In the genomic region with DNA sequence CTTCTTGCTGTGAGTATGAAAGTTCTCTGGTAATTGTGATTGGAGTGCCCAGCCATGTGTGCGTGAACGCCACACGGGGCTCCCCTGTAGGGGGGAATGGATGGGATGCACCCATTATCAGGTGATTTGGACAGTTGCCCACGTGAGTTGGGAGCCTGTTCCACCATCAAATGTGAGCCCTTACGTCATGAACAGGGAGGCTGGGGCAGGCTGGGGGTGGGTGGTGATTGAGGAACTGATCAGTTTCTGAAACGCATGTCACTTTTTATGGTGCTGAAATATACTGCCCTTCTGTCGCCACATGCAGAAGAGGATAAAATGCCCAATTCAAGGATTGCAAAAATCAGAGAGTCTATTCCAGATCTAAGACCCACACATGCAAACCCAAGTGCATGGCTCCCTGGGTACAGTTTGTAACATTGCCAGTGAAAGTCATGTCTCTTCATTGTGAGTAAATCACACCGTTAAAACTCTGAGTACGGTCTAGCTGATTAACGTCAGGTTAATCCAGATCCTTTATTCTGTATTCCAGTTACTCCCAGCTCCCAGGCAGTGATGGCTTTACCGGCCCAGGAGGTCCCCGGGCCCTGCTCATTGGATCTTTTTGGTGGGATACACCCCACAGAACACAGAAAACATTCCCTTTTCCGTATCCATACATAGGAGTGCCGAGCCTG, we compare ENCODE assay signal across 11 cellular contexts.
DNase-seq lines count a peak whose midpoint lies in the region; ATAC-seq and TF ChIP-seq lines count a peak whose summit lies in the region.
"Had no signal": no experiment of that assay in that cellular context is flagged by ENCODE, and none has a peak within 500 bp of the region (broad histone marks: within the 10 kb centered on the region; RNA-seq: fewer than 3 reads in every experiment).

No MANE protein-coding gene starts in this region.

- no peak overlapping the region for H3K27ac Mint-ChIP-seq in WTC11
- H3K27ac Mint-ChIP-seq: activated T-cell treated with anti-CD3 and anti-CD28 coated beads, Interleukin-2, amount 50 U/mL, for 24 hours had no signal

- DNase-seq in AML-193 (lab: John Stamatoyannopoulos, UW) (peak; percentile 10 to 21), GM19238 (ENCODE audit: insufficient read length, low spot score) (peak; percentile 37), adrenal gland (peak in 6 of 7 donors; percentile 22 to 65 (median 34)), WTC11 (ENCODE audit: low spot score) (no peak), SHP77 (lab: John Stamatoyannopoulos, UW) (no peak), NCI-H187 (lab: John Stamatoyannopoulos, UW) (no peak), GOT3 (lab: John Stamatoyannopoulos, UW) (no peak)
- DNase-seq: activated T-cell treated with anti-CD3 and anti-CD28 coated beads, Interleukin-2, amount 50 U/mL, for 24 hours; erythroblast had no signal

- H3K4me3 ChIP-seq in adrenal gland, result no peak overlapping the region

- no peak for TF ChIP-seq CTCF in adrenal gland (IDR thresholded peaks at IDR 0.05)
- no peak for TF ChIP-seq CTCF in WTC11 (IDR thresholded peaks at IDR 0.05)

- no peaks in the 10 kb centered on the region for H3K9me3 ChIP-seq in adrenal gland (replicated peaks in 1 of 3)

- H3K27me3 Mint-ChIP-seq in WTC11 (ENCODE audit: low read depth), result no peaks in the 10 kb centered on the region

- no peaks in the 10 kb centered on the region; the same call in 1 of the 2 replicates for H3K9me3 Mint-ChIP-seq in WTC11
- H3K9me3 Mint-ChIP-seq: activated T-cell treated with anti-CD3 and anti-CD28 coated beads, Interleukin-2, amount 50 U/mL, for 24 hours had no signal

- no peaks in the 10 kb centered on the region for H3K27me3 ChIP-seq in adrenal gland

- peak; percentile 41 for ATAC-seq in HG02973 (IDR thresholded peaks at IDR 0.05; ENCODE audit: unreplicated experiment)
- ATAC-seq in WTC11, result no peak
- ATAC-seq: Panc1 had no signal

- CTCF ChIA-PET in WTC11 (lab: Charles Lee), result no interaction called here

- no peak for TF ChIP-seq POLR2A in adrenal gland (IDR thresholded peaks at IDR 0.05)

- peak overlapping the region in 3 of 5 donors; percentile 21 to 74 (median 59) for H3K27ac ChIP-seq in adrenal gland

- peaks cover 3 to 5% of the 10 kb centered on the region in 2 donors for H3K4me1 ChIP-seq in adrenal gland (replicated peaks in 1 of 2)

- POLR2A ChIA-PET in WTC11 (lab: Charles Lee), result no interaction called here

- no peak overlapping the region for H3K4me3 Mint-ChIP-seq in WTC11
- H3K4me3 Mint-ChIP-seq: activated T-cell treated with anti-CD3 and anti-CD28 coated beads, Interleukin-2, amount 50 U/mL, for 24 hours had no signal

- intact Hi-C loops in adrenal gland (cut with DNase I), result no loop called here

- peaks cover 51% of the 10 kb centered on the region for H3K36me3 Mint-ChIP-seq in WTC11

- H3K4me1 Mint-ChIP-seq in WTC11, result peaks cover 6% of the 10 kb centered on the region

- 71 to 81% (median 74%) methylated on average over 13 to 14 of the region's 14 CpGs for WGBS in adrenal gland, 4 donors

- H3K36me3 ChIP-seq in adrenal gland (replicated peaks in 1 of 2), result peaks cover 0 to 31% of the 10 kb centered on the region in 2 donors

TF ChIP-seq in WTC11, 78 proteins besides CTCF, POLR2A, EP300 and RAD21:
- TF ChIP-seq, protein P1, sequence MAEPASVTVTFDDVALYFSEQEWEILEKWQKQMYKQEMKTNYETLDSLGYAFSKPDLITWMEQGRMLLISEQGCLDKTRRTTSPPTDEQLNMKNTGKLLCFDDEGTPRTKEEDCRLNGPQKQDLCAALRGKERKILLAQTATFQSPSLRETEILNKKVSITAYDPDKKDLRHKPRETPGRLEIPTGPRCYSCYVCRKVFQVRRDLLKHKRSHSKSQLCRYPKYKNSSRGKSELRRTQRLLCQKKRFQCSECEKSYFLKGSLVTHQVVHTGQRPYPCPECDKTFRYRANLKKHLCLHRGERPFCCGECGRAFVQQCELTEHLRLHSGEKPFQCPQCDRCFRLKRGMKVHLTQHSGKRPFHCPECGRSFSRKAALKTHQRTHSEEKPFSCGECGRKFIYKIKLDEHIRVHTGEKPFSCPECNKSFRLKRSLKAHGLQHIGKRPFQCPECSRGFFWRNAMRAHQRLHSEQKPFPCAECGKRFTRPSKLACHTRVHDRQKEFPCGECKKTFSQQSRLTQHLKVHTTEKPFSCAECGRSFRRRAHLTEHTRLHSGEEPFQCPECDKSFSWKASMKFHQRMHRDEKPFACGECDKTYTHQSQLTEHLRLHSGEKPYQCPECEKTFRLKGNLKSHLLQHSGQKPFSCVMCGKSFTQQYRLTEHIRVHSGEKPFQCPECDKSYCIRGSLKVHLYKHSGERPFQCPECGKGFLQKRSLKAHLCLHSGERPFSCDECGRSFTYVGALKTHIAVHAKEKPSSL (CRISPR knock-in tag; conservative IDR thresholded peaks at IDR 0.05), result no peak
- TF ChIP-seq JAZF1 (CRISPR knock-in tag; IDR thresholded peaks at IDR 0.05) (no peak), ELF4 (CRISPR knock-in tag; IDR thresholded peaks at IDR 0.05; ENCODE audit: low read depth) (no peak), NFYB (CRISPR knock-in tag; conservative IDR thresholded peaks at IDR 0.05; ENCODE audit: low read depth) (no peak), FOXK1 (CRISPR knock-in tag; IDR thresholded peaks at IDR 0.05) (no peak), MXD4 (CRISPR knock-in tag; IDR thresholded peaks at IDR 0.05; ENCODE audit: borderline replicate concordance) (no peak), ZNF232 (CRISPR knock-in tag; IDR thresholded peaks at IDR 0.05) (no peak), SOX15 (CRISPR knock-in tag; IDR thresholded peaks at IDR 0.05) (no peak)
- TF ChIP-seq, protein P2, sequence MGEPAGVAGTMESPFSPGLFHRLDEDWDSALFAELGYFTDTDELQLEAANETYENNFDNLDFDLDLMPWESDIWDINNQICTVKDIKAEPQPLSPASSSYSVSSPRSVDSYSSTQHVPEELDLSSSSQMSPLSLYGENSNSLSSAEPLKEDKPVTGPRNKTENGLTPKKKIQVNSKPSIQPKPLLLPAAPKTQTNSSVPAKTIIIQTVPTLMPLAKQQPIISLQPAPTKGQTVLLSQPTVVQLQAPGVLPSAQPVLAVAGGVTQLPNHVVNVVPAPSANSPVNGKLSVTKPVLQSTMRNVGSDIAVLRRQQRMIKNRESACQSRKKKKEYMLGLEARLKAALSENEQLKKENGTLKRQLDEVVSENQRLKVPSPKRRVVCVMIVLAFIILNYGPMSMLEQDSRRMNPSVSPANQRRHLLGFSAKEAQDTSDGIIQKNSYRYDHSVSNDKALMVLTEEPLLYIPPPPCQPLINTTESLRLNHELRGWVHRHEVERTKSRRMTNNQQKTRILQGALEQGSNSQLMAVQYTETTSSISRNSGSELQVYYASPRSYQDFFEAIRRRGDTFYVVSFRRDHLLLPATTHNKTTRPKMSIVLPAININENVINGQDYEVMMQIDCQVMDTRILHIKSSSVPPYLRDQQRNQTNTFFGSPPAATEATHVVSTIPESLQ (CRISPR knock-in tag; IDR thresholded peaks at IDR 0.05), result no peak
- TF ChIP-seq, protein P3, sequence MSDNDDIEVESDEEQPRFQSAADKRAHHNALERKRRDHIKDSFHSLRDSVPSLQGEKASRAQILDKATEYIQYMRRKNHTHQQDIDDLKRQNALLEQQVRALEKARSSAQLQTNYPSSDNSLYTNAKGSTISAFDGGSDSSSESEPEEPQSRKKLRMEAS (CRISPR knock-in tag; IDR thresholded peaks at IDR 0.05), result no peak
- TF ChIP-seq, protein P4, sequence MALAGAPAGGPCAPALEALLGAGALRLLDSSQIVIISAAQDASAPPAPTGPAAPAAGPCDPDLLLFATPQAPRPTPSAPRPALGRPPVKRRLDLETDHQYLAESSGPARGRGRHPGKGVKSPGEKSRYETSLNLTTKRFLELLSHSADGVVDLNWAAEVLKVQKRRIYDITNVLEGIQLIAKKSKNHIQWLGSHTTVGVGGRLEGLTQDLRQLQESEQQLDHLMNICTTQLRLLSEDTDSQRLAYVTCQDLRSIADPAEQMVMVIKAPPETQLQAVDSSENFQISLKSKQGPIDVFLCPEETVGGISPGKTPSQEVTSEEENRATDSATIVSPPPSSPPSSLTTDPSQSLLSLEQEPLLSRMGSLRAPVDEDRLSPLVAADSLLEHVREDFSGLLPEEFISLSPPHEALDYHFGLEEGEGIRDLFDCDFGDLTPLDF (CRISPR knock-in tag; IDR thresholded peaks at IDR 0.05), result no peak
TF ChIP-seq in WTC11: peak in this region for 0.

Comparison
In these comparisons a context has a peak if more than half of its experiments do, and no peak if none do; other contexts are left out.
1. DNase-seq: peak in AML-193 (2 of 2), GM19238 (single experiment) and adrenal gland (6 of 7); none in WTC11 (single experiment), SHP77 (0 of 2), NCI-H187 (0 of 2) and GOT3 (single experiment).